ENCODE assay signal across 11 cellular contexts in the genomic region with DNA sequence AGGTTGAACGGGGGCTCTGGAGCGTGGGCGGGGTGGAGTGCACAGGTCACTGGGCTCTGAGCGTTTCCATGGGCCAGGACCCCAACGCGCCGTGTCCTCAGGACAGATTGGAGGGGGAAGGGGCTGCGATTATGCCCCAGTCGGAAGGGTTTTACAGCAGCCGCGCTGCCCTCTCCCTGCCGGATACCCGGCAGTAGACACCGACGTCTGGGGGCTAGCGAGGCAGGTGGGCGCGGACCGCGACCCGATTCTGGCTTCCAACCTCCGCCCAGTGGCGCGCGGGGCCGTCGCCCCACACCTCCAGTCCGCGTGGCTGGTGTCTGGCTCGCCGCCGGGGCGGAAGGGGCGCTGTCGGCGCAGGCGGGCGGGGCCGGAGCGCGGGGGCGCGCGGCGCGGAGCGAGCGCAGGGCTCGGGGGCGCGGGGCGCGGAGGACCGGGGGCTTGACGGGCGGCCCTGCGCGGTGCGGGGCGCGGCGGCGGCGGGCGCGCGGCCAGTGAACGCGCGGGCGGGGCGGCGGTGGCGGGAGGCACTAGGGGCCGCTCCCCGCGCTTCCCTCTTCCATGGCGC. TPM values are rescaled to one million over a fixed set of nuclear protein-coding genes. Genes with fewer than 3 reads are reported as not detected.
DNase-seq lines count a peak whose midpoint lies in the region; ATAC-seq and TF ChIP-seq lines count a peak whose summit lies in the region.
"Had no signal": no experiment of that assay in that cellular context is flagged by ENCODE, and none has a peak within 500 bp of the region (broad histone marks: within the 10 kb centered on the region; RNA-seq: fewer than 3 reads in every experiment).

No MANE protein-coding gene starts in this region.

- no peak overlapping the region for H3K27ac ChIP-seq in BLaER1
- no peak overlapping the region for H3K27ac ChIP-seq in H9 (ENCODE audit: insufficient read length, low read depth, low read length)
- no peak overlapping the region for H3K27ac ChIP-seq in coronary artery
- H3K27ac ChIP-seq: HL-60 had no signal

- TF ChIP-seq CTCF in H9 (conservative IDR thresholded peaks at IDR 0.05) (peak; percentile 14; the same call in 1 of the 3 replicates), coronary artery (IDR thresholded peaks at IDR 0.05) (no peak), mucosa of descending colon (IDR thresholded peaks at IDR 0.05) (no peak)

- H2AK5ac ChIP-seq in H9 (ENCODE audit: insufficient read length, low read length), result no peak overlapping the region

- H3K36me3 ChIP-seq in BLaER1 (no peaks in the 10 kb centered on the region), mucosa of descending colon (ENCODE audit: low read depth) (no peaks in the 10 kb centered on the region)

- no peak overlapping the region for H4K91ac ChIP-seq in H9 (ENCODE audit: insufficient read length, low read depth, low read length)

- H2BK5ac ChIP-seq in H9 (ENCODE audit: insufficient read length, low read length), result no peak overlapping the region

- POLR2A ChIA-PET in activated CD8-positive, alpha-beta T cell treated with anti-CD3 and anti-CD28 coated beads, Interleukin-2, amount 10 ng/mL, durations not matched to agents 7 days and 5 days (lab: Charles Lee), result no interaction called here

- no peak overlapping the region for H2AFZ ChIP-seq in H9 (ENCODE audit: low read length)

- H3T11ph ChIP-seq in H9 (ENCODE audit: low read length), result no peak overlapping the region

- H3K4me1 Mint-ChIP-seq in H9, result peaks cover 19 to 30% of the 10 kb centered on the region in 2 experiments
- H3K4me1 Mint-ChIP-seq in activated CD8-positive, alpha-beta T cell treated with anti-CD3 and anti-CD28 coated beads, Interleukin-2, amount 10 ng/mL, durations not matched to agents 7 days and 5 days (ENCODE audit: low read depth), result peaks cover 10% of the 10 kb centered on the region

- H3K4me2 ChIP-seq in BLaER1 (peak overlapping the region; percentile 100), H9 (ENCODE audit: insufficient read depth, insufficient read length, low read length) (peak overlapping the region; percentile 60)

- H3K4me1 ChIP-seq in BLaER1, result peaks cover 59% of the 10 kb centered on the region
- H3K4me1 ChIP-seq in H9 (ENCODE audit: insufficient read depth, low read length), result no peaks in the 10 kb centered on the region; the same call in 1 of the 2 replicates
- peaks cover 47% of the 10 kb centered on the region for H3K4me1 ChIP-seq in mucosa of descending colon (ENCODE audit: low read depth)

- no peaks in the 10 kb centered on the region for H3K79me1 ChIP-seq in H9 (ENCODE audit: insufficient read depth, low read depth, low read length, poor library complexity, severe bottlenecking)

- peaks cover 27% of the 10 kb centered on the region for H3K27me3 ChIP-seq in BLaER1
- peaks cover 19% of the 10 kb centered on the region for H3K27me3 ChIP-seq in H9 (ENCODE audit: insufficient read depth, low read length)

- H3K23ac ChIP-seq in H9 (ENCODE audit: insufficient read length, low read depth, low read length), result no peak overlapping the region

- H3K9me3 Mint-ChIP-seq in H9, result no peaks in the 10 kb centered on the region; a peak in 1 of 5 replicates
- H3K9me3 Mint-ChIP-seq in activated CD8-positive, alpha-beta T cell treated with anti-CD3 and anti-CD28 coated beads, Interleukin-2, amount 10 ng/mL, durations not matched to agents 7 days and 5 days (ENCODE audit: insufficient read depth), result no peaks in the 10 kb centered on the region

- H3K27ac Mint-ChIP-seq in H9, result no peak overlapping the region
- no peak overlapping the region for H3K27ac Mint-ChIP-seq in activated CD8-positive, alpha-beta T cell treated with anti-CD3 and anti-CD28 coated beads, Interleukin-2, amount 10 ng/mL, durations not matched to agents 7 days and 5 days

- peaks cover 61% of the 10 kb centered on the region for H3K27me3 Mint-ChIP-seq in H9 (ENCODE audit: low read depth)
- H3K27me3 Mint-ChIP-seq in activated CD8-positive, alpha-beta T cell treated with anti-CD3 and anti-CD28 coated beads, Interleukin-2, amount 10 ng/mL, durations not matched to agents 7 days and 5 days (ENCODE audit: low read depth), result peaks cover 20% of the 10 kb centered on the region

- no peak overlapping the region for H2BK15ac ChIP-seq in H9 (ENCODE audit: low read depth, low read length)

- DNase-seq in H9 (no peak), coronary artery (ENCODE audit: low spot score) (no peak), mucosa of descending colon (peak in 2 of 3 donors; percentile 27 to 39)
- no peak for DNase-seq in activated CD8-positive, alpha-beta T cell treated with anti-CD3 and anti-CD28 coated beads, Interleukin-2, amount 10 ng/mL, durations not matched to agents 7 days and 5 days
- DNase-seq: stimulated activated naive CD4-positive, alpha-beta T cell treated with Interleukin-2 at 50 U/mL for 16 hours had no signal

- H2BK120ac ChIP-seq in H9 (ENCODE audit: low read depth, low read length, poor library complexity, severe bottlenecking), result no peak overlapping the region

- H4K20me1 ChIP-seq in BLaER1, result peaks cover 33% of the 10 kb centered on the region
- H4K20me1 ChIP-seq in H9 (ENCODE audit: control insufficient read depth, insufficient read depth, insufficient read length), result peaks cover 2% of the 10 kb centered on the region

- ATAC-seq in mucosa of descending colon, result no peak
- ATAC-seq in activated CD8-positive, alpha-beta T cell treated with anti-CD3 and anti-CD28 coated beads, Interleukin-2, amount 10 ng/mL, durations not matched to agents 7 days and 5 days, result no peak
- no peak for ATAC-seq in HG03354 (IDR thresholded peaks at IDR 0.05; ENCODE audit: poor library complexity, severe bottlenecking, unreplicated experiment)
- ATAC-seq in GM21515 (IDR thresholded peaks at IDR 0.05; ENCODE audit: unreplicated experiment), result no peak
- ATAC-seq: HCT116 had no signal

- intact Hi-C loops in mucosa of descending colon (cut with DNase I, micrococcal nuclease), result loop anchor here (5.0 to 10.0 kb wide), 3 partner anchors 426 to 509 kb away; no protein-coding TSS in a partner anchor

- H3K79me2 ChIP-seq in H9 (ENCODE audit: insufficient read depth, low read length), result no peaks in the 10 kb centered on the region; the same call in 1 of the 2 replicates

- peaks cover 24% of the 10 kb centered on the region for H3K23me2 ChIP-seq in H9 (ENCODE audit: insufficient read length, low read depth, low read length, poor library complexity, severe bottlenecking)

- H3K56ac ChIP-seq in H9 (ENCODE audit: insufficient read length, low read depth, low read length), result no peak overlapping the region

- H3K4me3 ChIP-seq in BLaER1 (peak overlapping the region; percentile 88), coronary artery (peak overlapping the region; percentile 67), mucosa of descending colon (no peak overlapping the region)

- no peak overlapping the region for H4K5ac ChIP-seq in H9 (ENCODE audit: insufficient read length, low read depth, low read length)

- CTCF ChIA-PET in activated CD8-positive, alpha-beta T cell treated with anti-CD3 and anti-CD28 coated beads, Interleukin-2, amount 10 ng/mL, durations not matched to agents 7 days and 5 days (lab: Charles Lee), result no interaction called here

- peak overlapping the region; percentile 50; the same call in 1 of the 2 replicates for H3K9ac ChIP-seq in BLaER1
- H3K9ac ChIP-seq in H9 (ENCODE audit: extremely low read depth, insufficient read length, low read length), result no peak overlapping the region

- H3K9me3 ChIP-seq in BLaER1, result no peaks in the 10 kb centered on the region
- no peaks in the 10 kb centered on the region for H3K9me3 ChIP-seq in H9 (ENCODE audit: control insufficient read depth, low read depth, low read length)
- H3K9me3 ChIP-seq in mucosa of descending colon, result no peaks in the 10 kb centered on the region

- no CpG with 5 or more reads among the region's 78 CpGs for WGBS in H9 (ENCODE audit: extremely low coverage, insufficient read length, low lambda C conversion rate)

- no peak overlapping the region for H3K18ac ChIP-seq in H9 (ENCODE audit: insufficient read length, low read depth, low read length)

- peaks cover 0 to 2% (median 0%) of the 10 kb centered on the region in 3 experiments; a peak in 1 of 7 replicates for H3K36me3 Mint-ChIP-seq in H9 (ENCODE audit: insufficient read depth in 1 of 3, low read depth in 3 of 3)
- no peaks in the 10 kb centered on the region for H3K36me3 Mint-ChIP-seq in activated CD8-positive, alpha-beta T cell treated with anti-CD3 and anti-CD28 coated beads, Interleukin-2, amount 10 ng/mL, durations not matched to agents 7 days and 5 days (ENCODE audit: low read depth)

- no peak overlapping the region for H2BK20ac ChIP-seq in H9 (ENCODE audit: low read depth, low read length, poor library complexity, severe bottlenecking)

- H3K14ac ChIP-seq in H9 (ENCODE audit: insufficient read depth, low read length), result no peak overlapping the region

- H3K4me3 Mint-ChIP-seq in H9, result peak overlapping the region; percentile 49 to 79; a peak in 4 of 5 replicates
- no peak overlapping the region for H3K4me3 Mint-ChIP-seq in activated CD8-positive, alpha-beta T cell treated with anti-CD3 and anti-CD28 coated beads, Interleukin-2, amount 10 ng/mL, durations not matched to agents 7 days and 5 days

- no peak overlapping the region for H3K4ac ChIP-seq in H9 (ENCODE audit: low read depth, low read length)

- no peak overlapping the region for H2BK12ac ChIP-seq in H9 (ENCODE audit: insufficient read length, low read depth, low read length)

- H4K8ac ChIP-seq in H9 (replicated peaks; ENCODE audit: insufficient read length, low read depth, low read length), result no peak overlapping the region

RNA-seq across cellular contexts. Expression of a gene that starts 2.4 kb away (rescaled TPM):
- total RNA-seq in H9 (2021) (43.0 and 44.2 TPM in 2 replicates), mucosa of descending colon (1 to 10 TPM; 3.8 to 7.7 (median 6.5) TPM)
- total RNA-seq in activated CD8-positive, alpha-beta T cell treated with anti-CD3 and anti-CD28 coated beads, Interleukin-2, amount 10 ng/mL, durations not matched to agents 7 days and 5 days, result under 1 TPM; 0.26 TPM
- total RNA-seq: RPMI7951 had no signal

RNA-seq across cellular contexts. Expression of a gene that starts 50.5 kb away (rescaled TPM):
- total RNA-seq in H9 (2021) (0.24 and 0.33 TPM in 2 replicates), mucosa of descending colon (10 to 100 TPM in 2 of 3 donors, 1 to 10 TPM in 1; 2.1 to 15.0 (median 14.2) TPM)
- total RNA-seq in activated CD8-positive, alpha-beta T cell treated with anti-CD3 and anti-CD28 coated beads, Interleukin-2, amount 10 ng/mL, durations not matched to agents 7 days and 5 days, result not detected
- total RNA-seq: RPMI7951 had no signal

Comparison
In these comparisons a context has a peak if more than half of its experiments do, and no peak if none do; other contexts are left out.
1. DNase-seq: peak in mucosa of descending colon (2 of 3); none in H9 (single experiment), coronary artery (single experiment) and activated CD8-positive, alpha-beta T cell treated with anti-CD3 and anti-CD28 coated beads, Interleukin-2, amount 10 ng/mL, durations not matched to agents 7 days and 5 days (single experiment).